In genomic region chr17:42135664-42136653, GRCh38 we compare ENCODE assay signal across 8 cellular contexts. TPM values are rescaled to one million over a fixed set of nuclear protein-coding genes. Genes with fewer than 3 reads are reported as not detected.
DNase-seq lines count a peak whose midpoint lies in the region; ATAC-seq lines count a peak whose summit lies in the region.

No MANE protein-coding gene starts in this region.

- DNase-seq in H4 (ENCODE audit: low spot score): peak; percentile 58
- peak; percentile 71 for DNase-seq in NOMO-1 treated with DMSO at 0.1 percent for 48 hours (lab: John Stamatoyannopoulos, UW; ENCODE audit: unreplicated experiment)
- DNase-seq in medulla oblongata (ENCODE audit: extremely low spot score): peak; percentile 64
- no peak for DNase-seq in activated effector memory CD4-positive, alpha-beta T cell treated with anti-CD3 and anti-CD28 coated beads, Interleukin-2, amount 50 U/mL, for 16 hours

- H3K27ac ChIP-seq in cingulate gyrus (ENCODE audit: low read depth, low read length): peak overlapping the region; percentile 66

- no peak for ATAC-seq in HG03025 (IDR thresholded peaks at IDR 0.05; ENCODE audit: low FRiP score, unreplicated experiment)
- ATAC-seq in HG02763 (IDR thresholded peaks at IDR 0.05; ENCODE audit: unreplicated experiment): no peak
- no peak for ATAC-seq in GM18517 (IDR thresholded peaks at IDR 0.05; ENCODE audit: unreplicated experiment)

RNA-seq across cellular contexts. Expression of gene HSPB9, which starts 13.4 kb away (rescaled TPM):
- not detected in 2 replicates for total RNA-seq in H4 (2014; rRNA removed; shearing (Covaris generic))

RNA-seq across cellular contexts. Expression of gene KAT2A, which starts 14.8 kb away (rescaled TPM):
- 7.5 and 16.7 TPM in 2 replicates for total RNA-seq in H4 (2014; rRNA removed; shearing (Covaris generic))

RNA-seq across cellular contexts. Expression of gene RAB5C, which starts 18.8 kb away (rescaled TPM):
- total RNA-seq in H4 (2014; rRNA removed; shearing (Covaris generic)): 67.3 and 79.9 TPM in 2 replicates

RNA-seq across cellular contexts. Expression of gene DHX58, which starts 23.4 kb away (rescaled TPM):
- 7.5 and 7.7 TPM in 2 replicates for total RNA-seq in H4 (2014; rRNA removed; shearing (Covaris generic))

RNA-seq across cellular contexts. Expression of gene ZNF385C, which starts 37.7 kb away (rescaled TPM):
- 0.04 TPM in 1 of 2 replicates, not detected in the other for total RNA-seq in H4 (2014; rRNA removed; shearing (Covaris generic))
